Comparison of ENCODE assay signal across 1 cellular context in genomic region chr11:94543695-94544581, GRCh38.
TF ChIP-seq lines count a peak whose summit lies in the region.

TSS of gene FUT4 (plus strand) at chr11:94543921. CDS start at chr11:94544134, 213 bp downstream.

TF ChIP-seq in HEK293, 187 proteins besides CTCF, POLR2A, EP300 and RAD21 (continued from another document and continues in another):
- TF ChIP-seq, protein P1, sequence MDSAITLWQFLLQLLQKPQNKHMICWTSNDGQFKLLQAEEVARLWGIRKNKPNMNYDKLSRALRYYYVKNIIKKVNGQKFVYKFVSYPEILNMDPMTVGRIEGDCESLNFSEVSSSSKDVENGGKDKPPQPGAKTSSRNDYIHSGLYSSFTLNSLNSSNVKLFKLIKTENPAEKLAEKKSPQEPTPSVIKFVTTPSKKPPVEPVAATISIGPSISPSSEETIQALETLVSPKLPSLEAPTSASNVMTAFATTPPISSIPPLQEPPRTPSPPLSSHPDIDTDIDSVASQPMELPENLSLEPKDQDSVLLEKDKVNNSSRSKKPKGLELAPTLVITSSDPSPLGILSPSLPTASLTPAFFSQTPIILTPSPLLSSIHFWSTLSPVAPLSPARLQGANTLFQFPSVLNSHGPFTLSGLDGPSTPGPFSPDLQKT (IDR thresholded peaks at IDR 0.05; ENCODE audit: borderline replicate concordance, low read depth, low read length): peak; percentile 40; the same call in 1 of the 2 replicates
- no peak for TF ChIP-seq ZNF248 (tag by site-specific recombination; IDR thresholded peaks at IDR 0.05)
- TF ChIP-seq, protein P2, sequence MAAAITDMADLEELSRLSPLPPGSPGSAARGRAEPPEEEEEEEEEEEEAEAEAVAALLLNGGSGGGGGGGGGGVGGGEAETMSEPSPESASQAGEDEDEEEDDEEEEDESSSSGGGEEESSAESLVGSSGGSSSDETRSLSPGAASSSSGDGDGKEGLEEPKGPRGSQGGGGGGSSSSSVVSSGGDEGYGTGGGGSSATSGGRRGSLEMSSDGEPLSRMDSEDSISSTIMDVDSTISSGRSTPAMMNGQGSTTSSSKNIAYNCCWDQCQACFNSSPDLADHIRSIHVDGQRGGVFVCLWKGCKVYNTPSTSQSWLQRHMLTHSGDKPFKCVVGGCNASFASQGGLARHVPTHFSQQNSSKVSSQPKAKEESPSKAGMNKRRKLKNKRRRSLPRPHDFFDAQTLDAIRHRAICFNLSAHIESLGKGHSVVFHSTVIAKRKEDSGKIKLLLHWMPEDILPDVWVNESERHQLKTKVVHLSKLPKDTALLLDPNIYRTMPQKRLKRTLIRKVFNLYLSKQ (tag by site-specific recombination; IDR thresholded peaks at IDR 0.05; ENCODE audit: borderline replicate concordance): no peak
- no peak for TF ChIP-seq ZNF184 (tag by site-specific recombination; IDR thresholded peaks at IDR 0.05)
- TF ChIP-seq, protein P3, sequence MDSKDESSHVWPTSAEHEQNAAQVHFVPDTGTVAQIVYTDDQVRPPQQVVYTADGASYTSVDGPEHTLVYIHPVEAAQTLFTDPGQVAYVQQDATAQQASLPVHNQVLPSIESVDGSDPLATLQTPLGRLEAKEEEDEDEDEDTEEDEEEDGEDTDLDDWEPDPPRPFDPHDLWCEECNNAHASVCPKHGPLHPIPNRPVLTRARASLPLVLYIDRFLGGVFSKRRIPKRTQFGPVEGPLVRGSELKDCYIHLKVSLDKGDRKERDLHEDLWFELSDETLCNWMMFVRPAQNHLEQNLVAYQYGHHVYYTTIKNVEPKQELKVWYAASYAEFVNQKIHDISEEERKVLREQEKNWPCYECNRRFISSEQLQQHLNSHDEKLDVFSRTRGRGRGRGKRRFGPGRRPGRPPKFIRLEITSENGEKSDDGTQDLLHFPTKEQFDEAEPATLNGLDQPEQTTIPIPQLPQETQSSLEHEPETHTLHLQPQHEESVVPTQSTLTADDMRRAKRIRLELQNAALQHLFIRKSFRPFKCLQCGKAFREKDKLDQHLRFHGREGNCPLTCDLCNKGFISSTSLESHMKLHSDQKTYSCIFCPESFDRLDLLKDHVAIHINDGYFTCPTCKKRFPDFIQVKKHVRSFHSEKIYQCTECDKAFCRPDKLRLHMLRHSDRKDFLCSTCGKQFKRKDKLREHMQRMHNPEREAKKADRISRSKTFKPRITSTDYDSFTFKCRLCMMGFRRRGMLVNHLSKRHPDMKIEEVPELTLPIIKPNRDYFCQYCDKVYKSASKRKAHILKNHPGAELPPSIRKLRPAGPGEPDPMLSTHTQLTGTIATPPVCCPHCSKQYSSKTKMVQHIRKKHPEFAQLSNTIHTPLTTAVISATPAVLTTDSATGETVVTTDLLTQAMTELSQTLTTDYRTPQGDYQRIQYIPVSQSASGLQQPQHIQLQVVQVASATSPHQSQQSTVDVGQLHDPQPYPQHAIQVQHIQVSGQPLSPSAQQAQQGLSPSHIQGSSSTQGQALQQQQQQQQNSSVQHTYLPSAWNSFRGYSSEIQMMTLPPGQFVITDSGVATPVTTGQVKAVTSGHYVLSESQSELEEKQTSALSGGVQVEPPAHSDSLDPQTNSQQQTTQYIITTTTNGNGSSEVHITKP (tag by site-specific recombination; IDR thresholded peaks at IDR 0.05): peak; percentile 62
- TF ChIP-seq, protein P4, sequence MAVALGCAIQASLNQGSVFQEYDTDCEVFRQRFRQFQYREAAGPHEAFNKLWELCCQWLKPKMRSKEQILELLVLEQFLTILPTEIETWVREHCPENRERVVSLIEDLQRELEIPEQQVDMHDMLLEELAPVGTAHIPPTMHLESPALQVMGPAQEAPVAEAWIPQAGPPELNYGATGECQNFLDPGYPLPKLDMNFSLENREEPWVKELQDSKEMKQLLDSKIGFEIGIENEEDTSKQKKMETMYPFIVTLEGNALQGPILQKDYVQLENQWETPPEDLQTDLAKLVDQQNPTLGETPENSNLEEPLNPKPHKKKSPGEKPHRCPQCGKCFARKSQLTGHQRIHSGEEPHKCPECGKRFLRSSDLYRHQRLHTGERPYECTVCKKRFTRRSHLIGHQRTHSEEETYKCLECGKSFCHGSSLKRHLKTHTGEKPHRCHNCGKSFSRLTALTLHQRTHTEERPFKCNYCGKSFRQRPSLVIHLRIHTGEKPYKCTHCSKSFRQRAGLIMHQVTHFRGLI (tag by site-specific recombination; IDR thresholded peaks at IDR 0.05): peak; percentile 98
- peak; percentile 83 for TF ChIP-seq SP2 (tag by site-specific recombination; IDR thresholded peaks at IDR 0.05)
- TF ChIP-seq, protein P5, sequence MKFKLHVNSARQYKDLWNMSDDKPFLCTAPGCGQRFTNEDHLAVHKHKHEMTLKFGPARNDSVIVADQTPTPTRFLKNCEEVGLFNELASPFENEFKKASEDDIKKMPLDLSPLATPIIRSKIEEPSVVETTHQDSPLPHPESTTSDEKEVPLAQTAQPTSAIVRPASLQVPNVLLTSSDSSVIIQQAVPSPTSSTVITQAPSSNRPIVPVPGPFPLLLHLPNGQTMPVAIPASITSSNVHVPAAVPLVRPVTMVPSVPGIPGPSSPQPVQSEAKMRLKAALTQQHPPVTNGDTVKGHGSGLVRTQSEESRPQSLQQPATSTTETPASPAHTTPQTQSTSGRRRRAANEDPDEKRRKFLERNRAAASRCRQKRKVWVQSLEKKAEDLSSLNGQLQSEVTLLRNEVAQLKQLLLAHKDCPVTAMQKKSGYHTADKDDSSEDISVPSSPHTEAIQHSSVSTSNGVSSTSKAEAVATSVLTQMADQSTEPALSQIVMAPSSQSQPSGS (tag by site-specific recombination; IDR thresholded peaks at IDR 0.05; ENCODE audit: low read depth): no peak
- TF ChIP-seq ZNF777 (tag by site-specific recombination; IDR thresholded peaks at IDR 0.05; ENCODE audit: borderline replicate concordance): peak; percentile 72; the same call in 1 of the 2 replicates
- peak; percentile 60; the same call in 1 of the 2 replicates for TF ChIP-seq ZIC2 (tag by site-specific recombination; IDR thresholded peaks at IDR 0.05)
- peak; percentile 99 for TF ChIP-seq ZBTB8A (tag by site-specific recombination; IDR thresholded peaks at IDR 0.05)
- TF ChIP-seq ZNF629 (tag by site-specific recombination; IDR thresholded peaks at IDR 0.05): peak; percentile 58; the same call in 1 of the 2 replicates
- peak; percentile 69 for TF ChIP-seq GLIS2 (tag by site-specific recombination; IDR thresholded peaks at IDR 0.05)
- peak; percentile 75 for TF ChIP-seq SP3 (tag by site-specific recombination; IDR thresholded peaks at IDR 0.05)
- TF ChIP-seq HOXA7 (CRISPR knock-in tag; IDR thresholded peaks at IDR 0.05; ENCODE audit: borderline replicate concordance): no peak
- no peak for TF ChIP-seq ZNF544 (tag by site-specific recombination; IDR thresholded peaks at IDR 0.05)
- no peak for TF ChIP-seq ZBTB1 (tag by site-specific recombination; IDR thresholded peaks at IDR 0.05)
- no peak for TF ChIP-seq SCRT1 (tag by site-specific recombination; IDR thresholded peaks at IDR 0.05; ENCODE audit: borderline replicate concordance)
- peak; percentile 94; the same call in 1 of the 2 replicates for TF ChIP-seq ZFP37 (tag by site-specific recombination; IDR thresholded peaks at IDR 0.05)
- TF ChIP-seq ZEB2 (tag by site-specific recombination; IDR thresholded peaks at IDR 0.05): peak; percentile 78
- 0 out of 2 replicates have a peak, but pooled peaks have one; percentile 60 for TF ChIP-seq ZNF391 (tag by site-specific recombination; IDR thresholded peaks at IDR 0.05; ENCODE audit: borderline replicate concordance, low read depth)
- peak; percentile 84; the same call in 1 of the 2 replicates for TF ChIP-seq ZNF2 (tag by site-specific recombination; IDR thresholded peaks at IDR 0.05)
- TF ChIP-seq ZNF660 (tag by site-specific recombination; IDR thresholded peaks at IDR 0.05): 0 out of 2 replicates have a peak, but pooled peaks have one; percentile 44
- no peak for TF ChIP-seq ZNF274 (IDR thresholded peaks at IDR 0.05; ENCODE audit: low read length)
- no peak for TF ChIP-seq ZNF274 (tag by site-specific recombination; IDR thresholded peaks at IDR 0.05; ENCODE audit: borderline replicate concordance)
- no peak for TF ChIP-seq ZNF670 (tag by site-specific recombination; IDR thresholded peaks at IDR 0.05; ENCODE audit: low read depth)
- TF ChIP-seq ZNF341 (tag by site-specific recombination; IDR thresholded peaks at IDR 0.05; ENCODE audit: low read depth): peak; percentile 71
- no peak for TF ChIP-seq ZNF830 (tag by site-specific recombination; IDR thresholded peaks at IDR 0.05; ENCODE audit: low read depth)
- no peak for TF ChIP-seq MYNN (tag by site-specific recombination; IDR thresholded peaks at IDR 0.05; ENCODE audit: borderline replicate concordance)
- no peak; the same call in 1 of the 2 replicates for TF ChIP-seq ZNF423 (tag by site-specific recombination; IDR thresholded peaks at IDR 0.05)
- peak; percentile 37; the same call in 1 of the 2 replicates for TF ChIP-seq GLIS1 (tag by site-specific recombination; IDR thresholded peaks at IDR 0.05)
- peak; percentile 81 for TF ChIP-seq SP7 (tag by site-specific recombination; IDR thresholded peaks at IDR 0.05)
- TF ChIP-seq ZNF843 (tag by site-specific recombination; IDR thresholded peaks at IDR 0.05): 0 out of 2 replicates have a peak, but pooled peaks have one; percentile 46
- 0 out of 2 replicates have a peak, but pooled peaks have one; percentile 7 for TF ChIP-seq ZNF596 (tag by site-specific recombination; IDR thresholded peaks at IDR 0.05)
- peak; percentile 80 for TF ChIP-seq KLF9 (tag by site-specific recombination; IDR thresholded peaks at IDR 0.05; ENCODE audit: low read depth)
- TF ChIP-seq ZNF624 (tag by site-specific recombination; IDR thresholded peaks at IDR 0.05): no peak
- TF ChIP-seq ZBTB17 (tag by site-specific recombination; IDR thresholded peaks at IDR 0.05): peak; percentile 95
- TF ChIP-seq KLF17 (tag by site-specific recombination; IDR thresholded peaks at IDR 0.05): peak; percentile 80
- TF ChIP-seq, protein P6, sequence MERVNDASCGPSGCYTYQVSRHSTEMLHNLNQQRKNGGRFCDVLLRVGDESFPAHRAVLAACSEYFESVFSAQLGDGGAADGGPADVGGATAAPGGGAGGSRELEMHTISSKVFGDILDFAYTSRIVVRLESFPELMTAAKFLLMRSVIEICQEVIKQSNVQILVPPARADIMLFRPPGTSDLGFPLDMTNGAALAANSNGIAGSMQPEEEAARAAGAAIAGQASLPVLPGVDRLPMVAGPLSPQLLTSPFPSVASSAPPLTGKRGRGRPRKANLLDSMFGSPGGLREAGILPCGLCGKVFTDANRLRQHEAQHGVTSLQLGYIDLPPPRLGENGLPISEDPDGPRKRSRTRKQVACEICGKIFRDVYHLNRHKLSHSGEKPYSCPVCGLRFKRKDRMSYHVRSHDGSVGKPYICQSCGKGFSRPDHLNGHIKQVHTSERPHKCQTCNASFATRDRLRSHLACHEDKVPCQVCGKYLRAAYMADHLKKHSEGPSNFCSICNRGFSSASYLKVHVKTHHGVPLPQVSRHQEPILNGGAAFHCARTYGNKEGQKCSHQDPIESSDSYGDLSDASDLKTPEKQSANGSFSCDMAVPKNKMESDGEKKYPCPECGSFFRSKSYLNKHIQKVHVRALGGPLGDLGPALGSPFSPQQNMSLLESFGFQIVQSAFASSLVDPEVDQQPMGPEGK (tag by site-specific recombination; IDR thresholded peaks at IDR 0.05): peak; percentile 50; the same call in 1 of the 2 replicates
- no peak for TF ChIP-seq ZNF837 (tag by site-specific recombination; IDR thresholded peaks at IDR 0.05)
- TF ChIP-seq SETDB1 (IDR thresholded peaks at IDR 0.05; ENCODE audit: insufficient read length, low read length): no peak
- peak; percentile 51 for TF ChIP-seq ZNF398 (tag by site-specific recombination; IDR thresholded peaks at IDR 0.05)
- TF ChIP-seq ZFP69B (tag by site-specific recombination; IDR thresholded peaks at IDR 0.05): peak; percentile 63; the same call in 1 of the 2 replicates
- no peak for TF ChIP-seq ZNF132 (tag by site-specific recombination; IDR thresholded peaks at IDR 0.05; ENCODE audit: borderline replicate concordance)
- peak; percentile 92 for TF ChIP-seq ZBTB11 (tag by site-specific recombination; conservative IDR thresholded peaks at IDR 0.05; ENCODE audit: low read depth)
- 0 out of 2 replicates have a peak, but pooled peaks have one; percentile 34 for TF ChIP-seq ZNF792 (tag by site-specific recombination; IDR thresholded peaks at IDR 0.05)
- no peak; the same call in 1 of the 2 replicates for TF ChIP-seq EGR2 (tag by site-specific recombination; IDR thresholded peaks at IDR 0.05; ENCODE audit: low read depth)
